Comparison of ENCODE assay signal across 13 cellular contexts in the genomic region with DNA sequence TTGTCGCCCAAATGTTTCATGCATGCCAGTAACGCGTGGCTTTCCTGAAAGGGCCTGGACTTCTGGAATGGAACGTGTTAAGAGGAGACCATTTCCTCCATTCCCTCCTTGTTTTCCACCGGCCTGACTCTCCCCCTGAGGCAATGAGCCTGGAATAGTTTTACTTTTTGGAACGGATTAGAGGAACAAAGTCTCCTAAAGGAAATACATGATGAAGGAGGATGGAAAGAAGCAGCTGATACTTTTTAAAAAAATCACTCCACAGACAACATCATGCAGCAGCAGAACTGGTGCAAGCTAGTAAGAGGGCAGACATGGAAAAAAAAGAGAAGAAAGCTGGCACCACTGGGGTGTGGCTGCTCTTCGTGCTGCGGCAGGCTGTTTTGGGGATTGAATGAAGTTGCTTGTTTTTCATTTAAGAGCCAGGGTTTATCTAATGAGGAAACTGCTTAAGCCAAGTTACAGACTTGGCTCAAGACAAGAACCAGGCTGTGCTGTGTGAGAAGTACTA. TPM values are rescaled to one million over a fixed set of nuclear protein-coding genes. Genes with fewer than 3 reads are reported as not detected.
DNase-seq lines count a peak whose midpoint lies in the region; ATAC-seq and TF ChIP-seq lines count a peak whose summit lies in the region.
"Had no signal": no experiment of that assay in that cellular context is flagged by ENCODE, and none has a peak within 500 bp of the region (broad histone marks: within the 10 kb centered on the region; RNA-seq: fewer than 3 reads in every experiment).

No MANE protein-coding gene starts in this region.

- H3K9me3 ChIP-seq in adipocyte (ENCODE audit: control insufficient read depth, low read length) = no peaks in the 10 kb centered on the region
- H3K9me3 ChIP-seq: tibial nerve had no signal

- CTCF ChIA-PET in BJ (lab: Yijun Ruan, JAX) = interaction anchor here (1.5 kb wide), 1 partner anchor 10 kb away, joined by 3 read pairs; no protein-coding TSS in a partner anchor

- POLR2A ChIA-PET in BJ (lab: Charles Lee) = no interaction called here

- no peaks in the 10 kb centered on the region for H3K36me3 ChIP-seq in BJ (ENCODE audit: control insufficient read depth, insufficient read depth, low read length)
- H3K36me3 ChIP-seq in adipocyte (ENCODE audit: control insufficient read depth, insufficient read depth, low read length, severe bottlenecking) = no peaks in the 10 kb centered on the region
- H3K36me3 ChIP-seq in rectal smooth muscle tissue (ENCODE audit: control insufficient read depth, insufficient read depth, low read length) = no peaks in the 10 kb centered on the region
- H3K36me3 ChIP-seq: tibial nerve had no signal

- no peak for TF ChIP-seq CTCF in BJ (IDR thresholded peaks at IDR 0.05; ENCODE audit: insufficient read depth, low read depth, low read length)

- H3K27me3 ChIP-seq in BJ (ENCODE audit: control insufficient read depth, insufficient read depth, low read length) (peaks cover 8% of the 10 kb centered on the region), adipocyte (replicated peaks; ENCODE audit: control insufficient read depth, insufficient read depth, low read length) (peaks cover 25% of the 10 kb centered on the region), rectal smooth muscle tissue (ENCODE audit: control insufficient read depth, insufficient read depth, low read length) (no peaks in the 10 kb centered on the region)

- H3K27ac ChIP-seq in rectal smooth muscle tissue (ENCODE audit: low read depth, low read length) = peak overlapping the region; percentile 62
- H3K27ac ChIP-seq: parathyroid adenoma had no signal

- DNase-seq in BJ (ENCODE audit: low read depth) (peak; percentile 22), adipocyte (ENCODE audit: low read depth) (peak; percentile 32), left ventricle myocardium superior (no peak), hypothalamus (lab: John Stamatoyannopoulos, UW) (no peak), HPDE6-E6E7 (ENCODE audit: extremely low spot score) (no peak)
- DNase-seq: activated effector memory CD4-positive, alpha-beta T cell treated with Interleukin-2 at 50 U/mL for 16 hours; NCI-H1105 had no signal

- ATAC-seq in left ventricle myocardium superior = peak; percentile 28
- ATAC-seq in HG02973 (IDR thresholded peaks at IDR 0.05; ENCODE audit: unreplicated experiment) = no peak
- ATAC-seq in GM18870 (IDR thresholded peaks at IDR 0.05; ENCODE audit: unreplicated experiment) = no peak
- ATAC-seq: left lobe of liver had no signal

- H3K9ac ChIP-seq in adipocyte (ENCODE audit: low read length) (no peak overlapping the region), rectal smooth muscle tissue (ENCODE audit: low read length) (no peak overlapping the region)
- H3K9ac ChIP-seq: parathyroid adenoma had no signal

- intact Hi-C loops in left ventricle myocardium superior (cut with micrococcal nuclease) = no loop called here

- H3K4me1 ChIP-seq in adipocyte (ENCODE audit: control insufficient read depth, insufficient read depth, low read length) (peaks cover 24% of the 10 kb centered on the region), rectal smooth muscle tissue (ENCODE audit: control insufficient read depth, insufficient read depth, low read length) (peaks cover 13% of the 10 kb centered on the region)
- H3K4me1 ChIP-seq: parathyroid adenoma had no signal

- H3K4me3 ChIP-seq in BJ (ENCODE audit: low read depth, low read length) (no peak overlapping the region), adipocyte (ENCODE audit: low read length) (peak overlapping the region; percentile 21), rectal smooth muscle tissue (ENCODE audit: low read length) (no peak overlapping the region)
- H3K4me3 ChIP-seq: tibial nerve had no signal

RNA-seq across cellular contexts. Expression of a gene that starts 3.6 kb away (rescaled TPM):
- polyA plus RNA-seq in BJ (2011; rRNA removed) = not detected in 2 replicates
- polyA minus RNA-seq in BJ (2011; rRNA and poly(A)+ RNA removed) = not detected in 2 replicates
- 27.5 TPM for total RNA-seq in left ventricle myocardium superior

Comparison
In these comparisons a context has a peak if more than half of its experiments do, and no peak if none do; other contexts are left out.
1. DNase-seq: peak in BJ (single experiment) and adipocyte (single experiment); none in left ventricle myocardium superior (single experiment), hypothalamus (0 of 51) and HPDE6-E6E7 (single experiment).